8 cellular contexts compared by ENCODE assay signal in genomic region chr19:47274071-47274890, GRCh38. TPM values are rescaled to one million over a fixed set of nuclear protein-coding genes. Genes with fewer than 3 reads are reported as not detected.
DNase-seq lines count a peak whose midpoint lies in the region; ATAC-seq and TF ChIP-seq lines count a peak whose summit lies in the region.

Gene INAFM1, plus strand, starts transcription at chr19:47274885. Its CDS starts 35 bp downstream, at chr19:47274920.

- H3K9me3 Mint-ChIP-seq in immature natural killer cell, result no peaks in the 10 kb centered on the region

- no peaks in the 10 kb centered on the region for H3K27me3 ChIP-seq in smooth muscle cell (ENCODE audit: low read depth)

- H3K4me3 ChIP-seq in smooth muscle cell, result peak within 1 kb of the TSS; percentile 76

- no peak within 1 kb of the TSS for H2AFZ ChIP-seq in smooth muscle cell (ENCODE audit: low read depth)

- no peaks in the 10 kb centered on the region for H3K36me3 ChIP-seq in smooth muscle cell (ENCODE audit: low read depth)

- H3K4me1 ChIP-seq in smooth muscle cell (ENCODE audit: low read depth), result peaks cover 19% of the 10 kb centered on the region

- H3K27ac ChIP-seq in VCaP, result peak within 1 kb of the TSS; percentile 74
- H3K27ac ChIP-seq in smooth muscle cell (ENCODE audit: low read depth), result peak within 1 kb of the TSS; percentile 96

- WGBS in smooth muscle cell (ENCODE audit: low lambda C conversion rate), result under 1% methylated on average over 40 of the region's 72 CpGs

- H3K36me3 Mint-ChIP-seq in immature natural killer cell, result peaks cover 0 to 8% (median 3%) of the 10 kb centered on the region in 3 donors

- ATAC-seq in GM18861 (IDR thresholded peaks at IDR 0.05; ENCODE audit: unreplicated experiment), result peak; percentile 41
- ATAC-seq in HG03108 (IDR thresholded peaks at IDR 0.05; ENCODE audit: unreplicated experiment), result peak; percentile 38

- H3K4me3 Mint-ChIP-seq in immature natural killer cell, result peak within 1 kb of the TSS; percentile 95 to 98 (median 96)

- H3K9me3 ChIP-seq in smooth muscle cell (replicated peaks; ENCODE audit: low read depth), result no peaks in the 10 kb centered on the region

- peaks cover 10 to 29% (median 21%) of the 10 kb centered on the region in 3 donors for H3K27me3 Mint-ChIP-seq in immature natural killer cell (ENCODE audit: low read depth in 3 of 3)

- H3K27ac Mint-ChIP-seq in immature natural killer cell, result peak within 1 kb of the TSS; percentile 94 to 99 (median 98)

- in situ Hi-C loops in T47D (cut with HindIII; ENCODE audit: low pct_unique_long_range_greater_than_20kb, low sequenced_read_pairs), result no loop called here

- peaks cover 22% of the 10 kb centered on the region for H3F3A ChIP-seq in smooth muscle cell (ENCODE audit: low read depth)

- no peak for TF ChIP-seq CTCF in VCaP (conservative IDR thresholded peaks at IDR 0.05)
- no peak for TF ChIP-seq CTCF in smooth muscle cell (IDR thresholded peaks at IDR 0.05; ENCODE audit: borderline replicate concordance, insufficient read depth, poor library complexity, severe bottlenecking)

- peaks cover 15% of the 10 kb centered on the region for H4K20me1 ChIP-seq in smooth muscle cell (ENCODE audit: low read depth)

- H3K9ac ChIP-seq in smooth muscle cell (ENCODE audit: low read depth), result peak within 1 kb of the TSS; percentile 89

- H3K4me2 ChIP-seq in smooth muscle cell, result peak within 1 kb of the TSS; percentile 96

- peaks cover 20% of the 10 kb centered on the region in 2 donors for H3K4me1 Mint-ChIP-seq in immature natural killer cell

- no peaks in the 10 kb centered on the region for H3K79me2 ChIP-seq in smooth muscle cell (ENCODE audit: low read depth)

- DNase-seq in 8988T, result peak; percentile 78
- DNase-seq in NCI-H2227 (lab: John Stamatoyannopoulos, UW; ENCODE audit: unreplicated experiment), result peak; percentile 89
- peak; percentile 86 to 95 for DNase-seq in T47D (ENCODE audit: low read depth in 1 of 2, low spot score in 1 of 2)
- DNase-seq in immature natural killer cell, result peak; percentile 98 to 99 (median 98)
- DNase-seq in smooth muscle cell (lab: John Stamatoyannopoulos, UW; ENCODE audit: unreplicated experiment), result peak; percentile 99

RNA-seq across cellular contexts. Expression of gene INAFM1, which starts in this region (rescaled TPM):
- polyA plus RNA-seq in immature natural killer cell (1 to 10 TPM; 1.2 to 3.9 (median 2.3) TPM), smooth muscle cell (29.7 and 31.5 TPM in 2 replicates)
- 7.2 and 8.0 TPM in 2 replicates for total RNA-seq in smooth muscle cell

Comparison
In these comparisons a context has a peak if more than half of its experiments do, and no peak if none do; other contexts are left out.
1. Peak in every context shown above with its lines: DNase-seq, ATAC-seq, H3K4me3 ChIP-seq and H3K27ac ChIP-seq.